ENCODE assay signal across 7 cellular contexts in the genomic region with DNA sequence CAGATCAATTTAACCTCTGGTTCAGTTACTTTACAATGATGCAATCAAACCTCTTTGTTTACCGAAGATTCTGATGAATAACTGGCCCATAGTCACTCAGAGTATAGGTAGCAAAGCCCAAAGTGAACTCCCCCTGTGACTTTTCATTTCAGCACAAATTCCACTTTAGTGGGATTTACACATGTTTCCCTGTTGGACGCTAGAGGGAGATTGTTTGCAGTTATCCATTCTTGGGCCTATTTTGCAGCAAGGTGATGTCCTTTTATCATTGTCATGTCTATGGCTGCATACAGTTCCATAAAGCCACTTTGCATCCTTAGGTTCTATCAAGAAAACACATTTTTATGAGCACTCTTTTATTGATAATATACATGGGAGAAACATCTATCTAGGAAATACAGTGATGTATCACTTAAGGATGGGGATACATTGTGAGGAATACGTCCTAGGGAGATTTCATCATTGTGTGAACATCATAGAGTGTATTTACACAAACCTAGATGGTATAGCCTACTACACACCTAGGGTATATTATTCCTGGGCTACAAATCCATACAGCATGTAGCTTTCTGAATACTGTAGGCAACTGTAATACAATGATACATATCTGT. TPM values are rescaled to one million over a fixed set of nuclear protein-coding genes. Genes with fewer than 3 reads are reported as not detected.
DNase-seq lines count a peak whose midpoint lies in the region; TF ChIP-seq lines count a peak whose summit lies in the region.

No MANE protein-coding gene starts in this region.

- in situ Hi-C loops in GM13976 (cut with MboI; ENCODE audit: low sequenced_read_pairs, unreplicated experiment): no loop called here

- DNase-seq in GM13976 (ENCODE audit: low spot score) (no peak), LoVo (ENCODE audit: low spot score) (peak; percentile 24), cardiac fibroblast (ENCODE audit: low read depth in 2 of 2) (peak; percentile 16 to 36), pons (ENCODE audit: low spot score) (peak; percentile 18), MG63 (no peak), SK-N-DZ (ENCODE audit: low spot score) (no peak)
- DNase-seq in activated naive CD4-positive, alpha-beta T cell (lab: John Stamatoyannopoulos, UW): no peak

- H3K9me3 ChIP-seq in MG63: no peaks in the 10 kb centered on the region

- no peaks in the 10 kb centered on the region for H3K27me3 ChIP-seq in MG63

- H3K4me3 ChIP-seq in cardiac fibroblast (replicated peaks in 1 of 2; ENCODE audit: low read depth in 2 of 2, low read length in 2 of 2) (no peak overlapping the region), MG63 (no peak overlapping the region)

- TF ChIP-seq CTCF in GM13976 (IDR thresholded peaks at IDR 0.05; ENCODE audit: borderline replicate concordance, control extremely low read depth, extremely low read depth, insufficient read depth, missing control alignments) (peak; percentile 7), cardiac fibroblast (IDR thresholded peaks at IDR 0.05; ENCODE audit: low read depth, low read length) (peak; percentile 74)

- no peaks in the 10 kb centered on the region for H3K36me3 ChIP-seq in MG63

RNA-seq across cellular contexts. Expression of a gene that starts 14.5 kb away (rescaled TPM):
- total RNA-seq in MG63 (2014; rRNA removed; shearing (Covaris generic); ENCODE audit: low replicate concordance): not detected in 2 replicates
- not detected in 2 replicates for polyA plus RNA-seq in SK-N-DZ (2014; cell fraction: cytosol; rRNA removed)
- not detected in 2 replicates for polyA plus RNA-seq in SK-N-DZ (2014; cell fraction: nucleus; rRNA removed)

Comparison
In these comparisons a context has a peak if more than half of its experiments do, and no peak if none do; other contexts are left out.
1. DNase-seq: peak in LoVo (single experiment), cardiac fibroblast (2 of 2) and pons (single experiment); none in GM13976 (single experiment), activated naive CD4-positive, alpha-beta T cell (0 of 4), MG63 (single experiment) and SK-N-DZ (single experiment).